ENCODE assay signal across 8 cellular contexts in genomic region chr19:4722671-4723464, GRCh38. TPM values are rescaled to one million over a fixed set of nuclear protein-coding genes. Genes with fewer than 3 reads are reported as not detected.
DNase-seq lines count a peak whose midpoint lies in the region; ATAC-seq lines count a peak whose summit lies in the region.

No MANE protein-coding gene starts in this region.

- H3K36me3 ChIP-seq in mesodermal cell (ENCODE audit: control insufficient read depth, insufficient read depth, low read length) = peaks cover 38% of the 10 kb centered on the region
- peaks cover 3% of the 10 kb centered on the region for H3K36me3 ChIP-seq in urinary bladder (ENCODE audit: insufficient read depth)

- no peaks in the 10 kb centered on the region for H3K9me3 ChIP-seq in mesodermal cell (ENCODE audit: control insufficient read depth, low read length)

- H3K4me1 ChIP-seq in mesodermal cell (ENCODE audit: control insufficient read depth, insufficient read depth, low read length, poor library complexity, severe bottlenecking) = peaks cover 7% of the 10 kb centered on the region
- no peaks in the 10 kb centered on the region for H3K4me1 ChIP-seq in urinary bladder (ENCODE audit: insufficient read depth)

- DNase-seq in ELR (ENCODE audit: low read depth) = peak; percentile 46
- peak; percentile 48 for DNase-seq in RKO (ENCODE audit: low spot score)
- DNase-seq in dermis blood vessel endothelial cell = peak; percentile 28
- no peak for DNase-seq in cerebellar cortex (ENCODE audit: low spot score)
- DNase-seq in NCI-H1092 treated with DMSO at 0.1 percent for 48 hours (lab: John Stamatoyannopoulos, UW) = no peak

- peak; percentile 11 for ATAC-seq in GM21737 (IDR thresholded peaks at IDR 0.05; ENCODE audit: unreplicated experiment)

- peak overlapping the region; percentile 100 for H3K4me3 ChIP-seq in mesodermal cell (ENCODE audit: extremely low read depth, insufficient read depth, low read length, poor library complexity, severe bottlenecking)
- peak overlapping the region; percentile 86 for H3K4me3 ChIP-seq in urinary bladder (ENCODE audit: low read depth, low read length)

- peak overlapping the region; percentile 57 for H3K27ac ChIP-seq in mesodermal cell (ENCODE audit: low read depth, low read length, severe bottlenecking)
- H3K27ac ChIP-seq in urinary bladder (ENCODE audit: low read depth) = peak overlapping the region; percentile 86

- 6 to 17% methylated on average over 13 to 14 of the region's 19 CpGs for WGBS in mesodermal cell (ENCODE audit: insufficient coverage in 2 of 2), 2 experiments
- WGBS in urinary bladder = 4% methylated on average over 19 of the region's 19 CpGs

RNA-seq across cellular contexts. Expression of gene DPP9, which starts 0.8 kb away (rescaled TPM):
- total RNA-seq in dermis blood vessel endothelial cell = 42.9 and 64.4 TPM in 2 replicates
- polyA plus RNA-seq in mesodermal cell (2013, experiment 1 of 2) = 28.0 TPM
- 20.1 TPM for polyA plus RNA-seq in mesodermal cell (2013, experiment 2 of 2)
- total RNA-seq in urinary bladder = 13.6 TPM
- 37.3 TPM for polyA plus RNA-seq in urinary bladder

RNA-seq across cellular contexts. Expression of gene MYDGF, which starts 52.7 kb away (rescaled TPM):
- total RNA-seq in dermis blood vessel endothelial cell (140 and 183 TPM in 2 replicates), urinary bladder (49.3 TPM)
- polyA plus RNA-seq in mesodermal cell (2013, experiment 1 of 2) = 255 TPM
- 206 TPM for polyA plus RNA-seq in mesodermal cell (2013, experiment 2 of 2)
- polyA plus RNA-seq in urinary bladder = 104 TPM

Comparison
In these comparisons a context has a peak if more than half of its experiments do, and no peak if none do; other contexts are left out.
1. DNase-seq: peak in ELR (single experiment), RKO (single experiment) and dermis blood vessel endothelial cell (single experiment); none in cerebellar cortex (single experiment) and NCI-H1092 treated with DMSO at 0.1 percent for 48 hours (single experiment).